ENCODE assay signal across 1 cellular context in genomic region chr1:16895602-16896315, GRCh38.
A peak's percentile ranks its signal among the peaks of the same experiment; 100 is the strongest.
TF ChIP-seq lines count a peak whose summit lies in the region.
"Not testable (repeated sequence)": the region's sequence is repeated elsewhere in the genome, so short reads cannot be mapped to it uniquely, and the experiment has no call there.

TSS of gene RNU1-2 (plus strand) at chr1:16895980.

TF ChIP-seq in K562, 482 proteins besides CTCF, POLR2A, EP300 and RAD21 (continued from another document and continues in another):
- TF ChIP-seq, protein P1, sequence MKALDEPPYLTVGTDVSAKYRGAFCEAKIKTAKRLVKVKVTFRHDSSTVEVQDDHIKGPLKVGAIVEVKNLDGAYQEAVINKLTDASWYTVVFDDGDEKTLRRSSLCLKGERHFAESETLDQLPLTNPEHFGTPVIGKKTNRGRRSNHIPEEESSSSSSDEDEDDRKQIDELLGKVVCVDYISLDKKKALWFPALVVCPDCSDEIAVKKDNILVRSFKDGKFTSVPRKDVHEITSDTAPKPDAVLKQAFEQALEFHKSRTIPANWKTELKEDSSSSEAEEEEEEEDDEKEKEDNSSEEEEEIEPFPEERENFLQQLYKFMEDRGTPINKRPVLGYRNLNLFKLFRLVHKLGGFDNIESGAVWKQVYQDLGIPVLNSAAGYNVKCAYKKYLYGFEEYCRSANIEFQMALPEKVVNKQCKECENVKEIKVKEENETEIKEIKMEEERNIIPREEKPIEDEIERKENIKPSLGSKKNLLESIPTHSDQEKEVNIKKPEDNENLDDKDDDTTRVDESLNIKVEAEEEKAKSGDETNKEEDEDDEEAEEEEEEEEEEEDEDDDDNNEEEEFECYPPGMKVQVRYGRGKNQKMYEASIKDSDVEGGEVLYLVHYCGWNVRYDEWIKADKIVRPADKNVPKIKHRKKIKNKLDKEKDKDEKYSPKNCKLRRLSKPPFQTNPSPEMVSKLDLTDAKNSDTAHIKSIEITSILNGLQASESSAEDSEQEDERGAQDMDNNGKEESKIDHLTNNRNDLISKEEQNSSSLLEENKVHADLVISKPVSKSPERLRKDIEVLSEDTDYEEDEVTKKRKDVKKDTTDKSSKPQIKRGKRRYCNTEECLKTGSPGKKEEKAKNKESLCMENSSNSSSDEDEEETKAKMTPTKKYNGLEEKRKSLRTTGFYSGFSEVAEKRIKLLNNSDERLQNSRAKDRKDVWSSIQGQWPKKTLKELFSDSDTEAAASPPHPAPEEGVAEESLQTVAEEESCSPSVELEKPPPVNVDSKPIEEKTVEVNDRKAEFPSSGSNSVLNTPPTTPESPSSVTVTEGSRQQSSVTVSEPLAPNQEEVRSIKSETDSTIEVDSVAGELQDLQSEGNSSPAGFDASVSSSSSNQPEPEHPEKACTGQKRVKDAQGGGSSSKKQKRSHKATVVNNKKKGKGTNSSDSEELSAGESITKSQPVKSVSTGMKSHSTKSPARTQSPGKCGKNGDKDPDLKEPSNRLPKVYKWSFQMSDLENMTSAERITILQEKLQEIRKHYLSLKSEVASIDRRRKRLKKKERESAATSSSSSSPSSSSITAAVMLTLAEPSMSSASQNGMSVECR (CRISPR knock-in tag; IDR thresholded peaks at IDR 0.05), result peak; percentile 67; the same call in 1 of the 2 replicates
- TF ChIP-seq ZNF511 (CRISPR knock-in tag; IDR thresholded peaks at IDR 0.05) (peak; percentile 8; the same call in 1 of the 2 replicates), YY1 (IDR thresholded peaks at IDR 0.05; ENCODE audit: borderline replicate concordance in 1 of 3, control insufficient read depth in 1 of 3, extremely low read depth in 1 of 3, insufficient read depth in 3 of 3, insufficient read length in 1 of 3, insufficient replicate concordance in 2 of 3, low read depth in 1 of 3, low read length in 2 of 3) (peak in 1 of 3 experiments; percentile 65), ASH1L (IDR thresholded peaks at IDR 0.05; ENCODE audit: borderline replicate concordance, low read depth, partially characterized antibody) (peak; percentile 75), PYGO2 (tag; IDR thresholded peaks at IDR 0.05) (peak; percentile 76; the same call in 1 of the 2 replicates), NFIC (IDR thresholded peaks at IDR 0.05) (peak; percentile 86), ZNF696 (CRISPR knock-in tag; conservative IDR thresholded peaks at IDR 0.05) (peak; percentile 92), ZBTB33 (CRISPR knock-in tag; IDR thresholded peaks at IDR 0.05) (peak; percentile 62; the same call in 1 of the 2 replicates), ZNF3 (CRISPR knock-in tag; IDR thresholded peaks at IDR 0.05) (peak; percentile 90), KLF16 (IDR thresholded peaks at IDR 0.05) (peak; percentile 50; the same call in 1 of the 2 replicates), CXXC5 (CRISPR knock-in tag; IDR thresholded peaks at IDR 0.05) (peak; percentile 60), TEAD4 (IDR thresholded peaks at IDR 0.05; ENCODE audit: low read length) (peak; percentile 87), RB1 (IDR thresholded peaks at IDR 0.05; ENCODE audit: low read depth) (peak; percentile 28; the same call in 1 of the 2 replicates), RNF219 (CRISPR knock-in tag; IDR thresholded peaks at IDR 0.05) (peak; percentile 84; the same call in 1 of the 2 replicates), ERF (CRISPR knock-in tag; IDR thresholded peaks at IDR 0.05) (peak; percentile 97), HMG20B (CRISPR knock-in tag; IDR thresholded peaks at IDR 0.05) (peak; percentile 96), NCOA1 (IDR thresholded peaks at IDR 0.05; ENCODE audit: low read depth) (peak; percentile 17; the same call in 1 of the 2 replicates), TGIF2 (CRISPR knock-in tag; IDR thresholded peaks at IDR 0.05) (peak; percentile 30; the same call in 1 of the 2 replicates), HCFC1 (IDR thresholded peaks at IDR 0.05; ENCODE audit: low read depth, low read length) (peak; percentile 57), TCF3 (CRISPR knock-in tag; IDR thresholded peaks at IDR 0.05) (peak; percentile 22; the same call in 1 of the 2 replicates), SMAD4 (CRISPR knock-in tag; conservative IDR thresholded peaks at IDR 0.05) (peak; percentile 49; the same call in 1 of the 2 replicates), HIVEP1 (CRISPR knock-in tag; IDR thresholded peaks at IDR 0.05) (peak; percentile 88), POLR2B (IDR thresholded peaks at IDR 0.05; ENCODE audit: low read depth, partially characterized antibody) (peak; percentile 100), RHOXF2B (CRISPR knock-in tag; conservative IDR thresholded peaks at IDR 0.05) (peak; percentile 97), ZNF384 (IDR thresholded peaks at IDR 0.05; ENCODE audit: low read depth, low read length) (peak; percentile 33; the same call in 1 of the 2 replicates), ETV5 (CRISPR knock-in tag; IDR thresholded peaks at IDR 0.05; ENCODE audit: low read depth) (peak; percentile 64; the same call in 1 of the 2 replicates), ZBTB43 (CRISPR knock-in tag; IDR thresholded peaks at IDR 0.05) (peak; percentile 81), ZNF584 (CRISPR knock-in tag; IDR thresholded peaks at IDR 0.05; ENCODE audit: low read depth) (peak; percentile 59; the same call in 1 of the 2 replicates), ATF1 (tag; IDR thresholded peaks at IDR 0.05) (peak; percentile 94), KDM1A (IDR thresholded peaks at IDR 0.05) (peak in 1 of 2 experiments; percentile 40; a peak in 1 of 4 replicates), NCOR1 (IDR thresholded peaks at IDR 0.05) (peak; percentile 96), POLR2AphosphoS2 (IDR thresholded peaks at IDR 0.05; ENCODE audit: low read length) (peak; percentile 98), GTF2F1 (IDR thresholded peaks at IDR 0.05; ENCODE audit: low read depth, low read length) (peak; percentile 97), CBX1 (IDR thresholded peaks at IDR 0.05; ENCODE audit: low read depth) (peak; percentile 100), FOSL1 (tag; conservative IDR thresholded peaks at IDR 0.05) (peak; percentile 61), NR2F6 (CRISPR knock-in tag; IDR thresholded peaks at IDR 0.05) (peak; percentile 96), MBD2 (IDR thresholded peaks at IDR 0.05; ENCODE audit: borderline replicate concordance, low read depth) (peak; percentile 79), PHB (CRISPR knock-in tag; IDR thresholded peaks at IDR 0.05) (peak; percentile 79; the same call in 1 of the 2 replicates), ZNF766 (CRISPR knock-in tag; conservative IDR thresholded peaks at IDR 0.05) (peak; percentile 84), KAT7 (CRISPR knock-in tag; IDR thresholded peaks at IDR 0.05; ENCODE audit: borderline replicate concordance) (peak; percentile 98; the same call in 1 of the 2 replicates), RBBP5 (IDR thresholded peaks at IDR 0.05; ENCODE audit: borderline replicate concordance, insufficient read depth, low read length, poor library complexity, severe bottlenecking) (peak; percentile 19), ESRRB (CRISPR knock-in tag; IDR thresholded peaks at IDR 0.05; ENCODE audit: borderline replicate concordance) (peak; percentile 91)
- not testable (repeated sequence) for TF ChIP-seq TEAD4 (CRISPR knock-in tag; IDR thresholded peaks at IDR 0.05; ENCODE audit: borderline replicate concordance); ATF1 (CRISPR knock-in tag; IDR thresholded peaks at IDR 0.05)
- TF ChIP-seq, protein P2, sequence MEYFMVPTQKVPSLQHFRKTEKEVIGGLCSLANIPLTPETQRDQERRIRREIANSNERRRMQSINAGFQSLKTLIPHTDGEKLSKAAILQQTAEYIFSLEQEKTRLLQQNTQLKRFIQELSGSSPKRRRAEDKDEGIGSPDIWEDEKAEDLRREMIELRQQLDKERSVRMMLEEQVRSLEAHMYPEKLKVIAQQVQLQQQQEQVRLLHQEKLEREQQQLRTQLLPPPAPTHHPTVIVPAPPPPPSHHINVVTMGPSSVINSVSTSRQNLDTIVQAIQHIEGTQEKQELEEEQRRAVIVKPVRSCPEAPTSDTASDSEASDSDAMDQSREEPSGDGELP (CRISPR knock-in tag; IDR thresholded peaks at IDR 0.05; ENCODE audit: borderline replicate concordance), result peak; percentile 68; the same call in 1 of the 2 replicates
- TF ChIP-seq, protein P3, sequence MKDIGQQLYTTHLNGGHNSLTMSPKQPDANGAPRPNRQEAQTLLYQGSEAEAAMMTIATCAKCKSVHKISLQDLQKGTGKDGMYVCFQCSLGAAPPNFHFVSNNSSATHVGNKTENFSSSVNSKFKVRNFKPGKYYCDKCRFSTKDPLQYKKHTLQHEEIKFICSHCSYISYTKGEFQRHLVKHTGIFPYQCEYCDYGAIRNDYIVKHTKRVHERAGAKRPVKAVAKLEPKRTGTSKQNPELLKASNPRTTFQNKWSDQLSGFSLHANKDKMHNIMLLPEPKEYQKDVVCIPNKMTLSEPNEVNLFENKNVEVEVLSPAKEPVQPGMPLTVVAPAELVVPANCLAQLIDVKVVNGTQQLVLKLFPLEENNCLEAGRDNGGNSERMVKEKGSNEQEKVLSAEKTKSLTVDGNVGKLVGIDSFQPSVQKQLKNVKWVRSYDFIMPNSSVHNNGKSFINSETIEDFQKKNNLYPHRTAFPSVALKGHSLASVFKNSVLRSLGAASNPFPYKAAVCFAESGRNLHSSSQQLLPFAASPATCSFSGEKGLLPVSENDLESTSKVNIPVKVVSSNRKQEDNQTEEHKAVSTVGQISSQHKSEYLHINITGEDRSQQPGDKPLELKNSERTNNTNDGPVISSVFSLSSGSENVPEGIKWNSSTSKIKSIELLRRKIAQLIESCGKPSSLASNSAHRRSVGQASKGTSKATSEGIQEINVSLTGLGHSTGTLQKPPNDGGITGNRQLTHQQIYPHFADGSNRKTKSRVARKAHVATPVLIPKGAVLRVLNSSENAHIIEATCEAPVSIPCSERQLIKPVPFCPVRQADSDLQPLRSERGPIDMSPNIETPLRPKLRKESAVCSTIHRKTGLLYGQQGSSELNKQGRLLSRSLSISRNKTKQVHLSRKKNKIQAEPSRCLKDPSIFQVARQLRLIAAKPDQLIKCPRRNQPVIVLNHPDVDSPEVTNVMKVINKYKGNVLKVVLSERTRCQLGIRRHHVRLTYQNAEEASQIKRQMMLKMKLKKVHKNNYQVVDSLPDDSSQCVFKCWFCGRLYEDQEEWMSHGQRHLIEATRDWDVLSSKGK (CRISPR knock-in tag; IDR thresholded peaks at IDR 0.05), result peak; percentile 87
- TF ChIP-seq, protein P4, sequence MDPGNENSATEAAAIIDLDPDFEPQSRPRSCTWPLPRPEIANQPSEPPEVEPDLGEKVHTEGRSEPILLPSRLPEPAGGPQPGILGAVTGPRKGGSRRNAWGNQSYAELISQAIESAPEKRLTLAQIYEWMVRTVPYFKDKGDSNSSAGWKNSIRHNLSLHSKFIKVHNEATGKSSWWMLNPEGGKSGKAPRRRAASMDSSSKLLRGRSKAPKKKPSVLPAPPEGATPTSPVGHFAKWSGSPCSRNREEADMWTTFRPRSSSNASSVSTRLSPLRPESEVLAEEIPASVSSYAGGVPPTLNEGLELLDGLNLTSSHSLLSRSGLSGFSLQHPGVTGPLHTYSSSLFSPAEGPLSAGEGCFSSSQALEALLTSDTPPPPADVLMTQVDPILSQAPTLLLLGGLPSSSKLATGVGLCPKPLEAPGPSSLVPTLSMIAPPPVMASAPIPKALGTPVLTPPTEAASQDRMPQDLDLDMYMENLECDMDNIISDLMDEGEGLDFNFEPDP (CRISPR knock-in tag; IDR thresholded peaks at IDR 0.05), result peak; percentile 83; the same call in 1 of the 2 replicates
- TF ChIP-seq, protein P5, sequence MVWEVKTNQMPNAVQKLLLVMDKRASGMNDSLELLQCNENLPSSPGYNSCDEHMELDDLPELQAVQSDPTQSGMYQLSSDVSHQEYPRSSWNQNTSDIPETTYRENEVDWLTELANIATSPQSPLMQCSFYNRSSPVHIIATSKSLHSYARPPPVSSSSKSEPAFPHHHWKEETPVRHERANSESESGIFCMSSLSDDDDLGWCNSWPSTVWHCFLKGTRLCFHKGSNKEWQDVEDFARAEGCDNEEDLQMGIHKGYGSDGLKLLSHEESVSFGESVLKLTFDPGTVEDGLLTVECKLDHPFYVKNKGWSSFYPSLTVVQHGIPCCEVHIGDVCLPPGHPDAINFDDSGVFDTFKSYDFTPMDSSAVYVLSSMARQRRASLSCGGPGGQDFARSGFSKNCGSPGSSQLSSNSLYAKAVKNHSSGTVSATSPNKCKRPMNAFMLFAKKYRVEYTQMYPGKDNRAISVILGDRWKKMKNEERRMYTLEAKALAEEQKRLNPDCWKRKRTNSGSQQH (CRISPR knock-in tag; IDR thresholded peaks at IDR 0.05), result peak; percentile 99
